17 cellular contexts compared by ENCODE assay signal in the genomic region with DNA sequence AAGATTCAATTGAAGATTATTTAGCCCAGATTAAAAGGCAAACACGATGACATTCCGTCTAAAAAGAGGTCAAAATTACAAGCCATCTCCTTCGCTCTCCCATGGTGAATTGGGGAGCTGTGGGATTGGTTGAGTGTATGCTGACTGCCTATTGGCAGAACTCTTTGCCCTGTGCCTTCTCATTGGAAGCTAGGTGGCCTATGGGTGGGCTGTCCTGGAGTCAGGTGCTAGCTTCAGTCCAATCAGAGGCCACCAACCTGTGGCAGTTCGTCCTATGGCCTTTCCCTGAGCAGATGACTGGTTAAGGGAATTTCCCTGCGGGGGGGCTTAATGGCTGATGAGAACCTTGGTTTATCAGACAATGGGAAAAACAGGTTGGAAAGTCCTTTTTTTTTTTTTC. TPM values are rescaled to one million over a fixed set of nuclear protein-coding genes. Genes with fewer than 3 reads are reported as not detected.
DNase-seq lines count a peak whose midpoint lies in the region; ATAC-seq and TF ChIP-seq lines count a peak whose summit lies in the region.
"Had no signal": no experiment of that assay in that cellular context is flagged by ENCODE, and none has a peak within 500 bp of the region (broad histone marks: within the 10 kb centered on the region; RNA-seq: fewer than 3 reads in every experiment).

No MANE protein-coding gene starts in this region.

- H3K27me3 Mint-ChIP-seq in GM23338 (ENCODE audit: insufficient read depth, low read depth, poor library complexity), result peaks cover under 1% of the 10 kb centered on the region

- H3K4me1 Mint-ChIP-seq in GM23338, result peaks cover 7% of the 10 kb centered on the region; the same call in 2 of the 3 replicates

- no peaks in the 10 kb centered on the region for H3K36me3 Mint-ChIP-seq in GM23338 (ENCODE audit: low read depth)

- 0 out of 2 replicates have a peak overlapping the region, but pooled peaks have one; percentile 32 for H2AFZ ChIP-seq in GM23338

- no peaks in the 10 kb centered on the region for H3K27me3 ChIP-seq in GM23338 (ENCODE audit: insufficient read depth)
- H3K27me3 ChIP-seq in SJCRH30, result no peaks in the 10 kb centered on the region
- H3K27me3 ChIP-seq in heart right ventricle, result no peaks in the 10 kb centered on the region
- H3K27me3 ChIP-seq in left ventricle myocardium inferior (ENCODE audit: low read depth), result no peaks in the 10 kb centered on the region
- H3K27me3 ChIP-seq: gastrocnemius medialis, uterus had no signal

- ATAC-seq in GM23338, result no peak
- no peak for ATAC-seq in GM21381 (IDR thresholded peaks at IDR 0.05; ENCODE audit: unreplicated experiment)
- ATAC-seq in heart right ventricle, result no peak
- ATAC-seq: gastrocnemius medialis; psoas muscle; stimulated activated naive B cell treated with anti-CD40 and anti-IgM and Interleukin-4, amounts not matched to agents 10 μg/mL and 1 μg/mL and 100 μg/mL, for 72 hours had no signal

- 0 out of 2 replicates have a peak, but pooled peaks cover 5% of the 10 kb centered on the region for H3K9me2 ChIP-seq in GM23338 (ENCODE audit: insufficient read depth)

- H3F3A ChIP-seq in GM23338 (replicated peaks; ENCODE audit: low read depth), result no peaks in the 10 kb centered on the region

- 96% methylated on average over 5 of the region's 5 CpGs for WGBS in heart right ventricle, 2 donors

- TF ChIP-seq CTCF in GM23338 (conservative IDR thresholded peaks at IDR 0.05; ENCODE audit: low read depth in 2 of 2), result no peak
- no peak for TF ChIP-seq CTCF in heart right ventricle (IDR thresholded peaks at IDR 0.05)
- no peak for TF ChIP-seq CTCF in left ventricle myocardium inferior (IDR thresholded peaks at IDR 0.05; ENCODE audit: borderline replicate concordance)

- H3K4me2 ChIP-seq in GM23338, result no peak overlapping the region

- no peak overlapping the region for H3K27ac ChIP-seq in GM23338 (ENCODE audit: low read depth)
- no peak overlapping the region for H3K27ac ChIP-seq in SJCRH30
- H3K27ac ChIP-seq in heart right ventricle, result no peak overlapping the region
- H3K27ac ChIP-seq in left ventricle myocardium inferior (replicated peaks), result no peak overlapping the region
- H3K27ac ChIP-seq: gastrocnemius medialis, psoas muscle, uterus had no signal

- DNase-seq in activated CD4-positive, alpha-beta T cell treated with anti-CD3 and anti-CD28 coated beads for 48 hours, result peak; percentile 41
- no peak for DNase-seq in activated CD4-positive, alpha-beta T cell treated with anti-CD3 and anti-CD28 coated beads for 1 hour
- DNase-seq in GM23338 (ENCODE audit: low spot score), result peak; percentile 47
- peak; percentile 26 to 41 for DNase-seq in SJCRH30
- DNase-seq in iPS-NIHi7 (ENCODE audit: extremely low spot score), result peak; percentile 27
- DNase-seq in heart right ventricle, result no peak
- DNase-seq in left ventricle myocardium inferior, result no peak
- DNase-seq: activated B cell treated with CpG ODN at 0.5 μM for 24 hours; effector CD8-positive, alpha-beta T cell; gastrocnemius medialis; Kasumi-1; NCI-H187 treated with DMSO at 0.1 percent for 48 hours; psoas muscle; stimulated activated naive B cell treated with anti-CD40 and anti-IgM and Interleukin-4, amounts not matched to agents 10 μg/mL and 1 μg/mL and 100 μg/mL, for 72 hours; uterus had no signal

- no peak overlapping the region for H3K27ac Mint-ChIP-seq in GM23338
- H3K27ac Mint-ChIP-seq: activated B cell treated with CpG ODN at 0.5 μM for 24 hours; activated T-helper 2 cell treated with anti-CD3 and anti-CD28 coated beads, Interferon-gamma antibody, Interleukin-2, Interleukin-4, amounts not matched to agents 10 μg/mL and 5 μg/mL and 100 μg/mL, durations not matched to agents 14 hours and 24 hours and 36 hours; stimulated activated naive B cell treated with anti-CD40 and anti-IgM and Interleukin-4, amounts not matched to agents 10 μg/mL and 1 μg/mL and 100 μg/mL, for 72 hours had no signal

- peaks cover 9% of the 10 kb centered on the region for H4K20me1 ChIP-seq in GM23338 (replicated peaks; ENCODE audit: insufficient read depth)

- H3K4me3 ChIP-seq in GM23338 (no peak overlapping the region), SJCRH30 (no peak overlapping the region), heart right ventricle (no peak overlapping the region), left ventricle myocardium inferior (no peak overlapping the region)
- H3K4me3 ChIP-seq: gastrocnemius medialis, psoas muscle, uterus had no signal

- peaks cover 5% of the 10 kb centered on the region for H3K4me1 ChIP-seq in GM23338 (ENCODE audit: insufficient read depth)
- H3K4me1 ChIP-seq in SJCRH30, result peaks cover 3% of the 10 kb centered on the region; the same call in 1 of the 2 replicates
- peaks cover 0 to 15% (median 12%) of the 10 kb centered on the region in 9 donors for H3K4me1 ChIP-seq in heart right ventricle
- H3K4me1 ChIP-seq in left ventricle myocardium inferior, result peaks cover 16% of the 10 kb centered on the region
- H3K4me1 ChIP-seq: uterus had no signal

- peaks cover 11% of the 10 kb centered on the region for H3K79me2 ChIP-seq in GM23338 (replicated peaks; ENCODE audit: insufficient read depth)

- H3K4me3 Mint-ChIP-seq in GM23338, result no peak overlapping the region
- H3K4me3 Mint-ChIP-seq: activated B cell treated with CpG ODN at 0.5 μM for 24 hours; stimulated activated naive B cell treated with anti-CD40 and anti-IgM and Interleukin-4, amounts not matched to agents 10 μg/mL and 1 μg/mL and 100 μg/mL, for 72 hours had no signal

- H3K9me3 ChIP-seq in SJCRH30 (replicated peaks), result no peaks in the 10 kb centered on the region
- H3K9me3 ChIP-seq in heart right ventricle, result no peaks in the 10 kb centered on the region
- H3K9me3 ChIP-seq in left ventricle myocardium inferior (replicated peaks), result no peaks in the 10 kb centered on the region
- H3K9me3 ChIP-seq: gastrocnemius medialis, psoas muscle, uterus had no signal

- intact Hi-C loops in heart right ventricle (cut with DNase I), result loop anchor here in 7 of 10 donors (5.0 to 10.0 kb wide), 3 partner anchors 65 to 125 kb away; no protein-coding TSS in a partner anchor
- intact Hi-C loops in left ventricle myocardium inferior (cut with micrococcal nuclease), result no loop called here

- H3K36me3 ChIP-seq in GM23338 (ENCODE audit: insufficient read depth) (no peaks in the 10 kb centered on the region), SJCRH30 (no peaks in the 10 kb centered on the region), heart right ventricle (no peaks in the 10 kb centered on the region), left ventricle myocardium inferior (no peaks in the 10 kb centered on the region)
- H3K36me3 ChIP-seq: gastrocnemius medialis, uterus had no signal

- no peaks in the 10 kb centered on the region; the same call in 2 of the 3 replicates for H3K9me3 Mint-ChIP-seq in GM23338
- H3K9me3 Mint-ChIP-seq: activated B cell treated with CpG ODN at 0.5 μM for 24 hours; activated T-helper 2 cell treated with anti-CD3 and anti-CD28 coated beads, Interferon-gamma antibody, Interleukin-2, Interleukin-4, amounts not matched to agents 10 μg/mL and 5 μg/mL and 100 μg/mL, durations not matched to agents 14 hours and 24 hours and 36 hours had no signal

TF ChIP-seq in GM23338, 12 proteins besides CTCF, POLR2A, EP300 and RAD21:
- TF ChIP-seq, protein P1, sequence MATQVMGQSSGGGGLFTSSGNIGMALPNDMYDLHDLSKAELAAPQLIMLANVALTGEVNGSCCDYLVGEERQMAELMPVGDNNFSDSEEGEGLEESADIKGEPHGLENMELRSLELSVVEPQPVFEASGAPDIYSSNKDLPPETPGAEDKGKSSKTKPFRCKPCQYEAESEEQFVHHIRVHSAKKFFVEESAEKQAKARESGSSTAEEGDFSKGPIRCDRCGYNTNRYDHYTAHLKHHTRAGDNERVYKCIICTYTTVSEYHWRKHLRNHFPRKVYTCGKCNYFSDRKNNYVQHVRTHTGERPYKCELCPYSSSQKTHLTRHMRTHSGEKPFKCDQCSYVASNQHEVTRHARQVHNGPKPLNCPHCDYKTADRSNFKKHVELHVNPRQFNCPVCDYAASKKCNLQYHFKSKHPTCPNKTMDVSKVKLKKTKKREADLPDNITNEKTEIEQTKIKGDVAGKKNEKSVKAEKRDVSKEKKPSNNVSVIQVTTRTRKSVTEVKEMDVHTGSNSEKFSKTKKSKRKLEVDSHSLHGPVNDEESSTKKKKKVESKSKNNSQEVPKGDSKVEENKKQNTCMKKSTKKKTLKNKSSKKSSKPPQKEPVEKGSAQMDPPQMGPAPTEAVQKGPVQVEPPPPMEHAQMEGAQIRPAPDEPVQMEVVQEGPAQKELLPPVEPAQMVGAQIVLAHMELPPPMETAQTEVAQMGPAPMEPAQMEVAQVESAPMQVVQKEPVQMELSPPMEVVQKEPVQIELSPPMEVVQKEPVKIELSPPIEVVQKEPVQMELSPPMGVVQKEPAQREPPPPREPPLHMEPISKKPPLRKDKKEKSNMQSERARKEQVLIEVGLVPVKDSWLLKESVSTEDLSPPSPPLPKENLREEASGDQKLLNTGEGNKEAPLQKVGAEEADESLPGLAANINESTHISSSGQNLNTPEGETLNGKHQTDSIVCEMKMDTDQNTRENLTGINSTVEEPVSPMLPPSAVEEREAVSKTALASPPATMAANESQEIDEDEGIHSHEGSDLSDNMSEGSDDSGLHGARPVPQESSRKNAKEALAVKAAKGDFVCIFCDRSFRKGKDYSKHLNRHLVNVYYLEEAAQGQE (IDR thresholded peaks at IDR 0.05; ENCODE audit: unreplicated experiment), result no peak
- TF ChIP-seq ZNF331 (CRISPR knock-in tag; IDR thresholded peaks at IDR 0.05; ENCODE audit: low read depth), result no peak

RNA-seq across cellular contexts. Expression of gene MTMR3, which starts 3.2 kb away (rescaled TPM):
- 25.8 and 27.4 TPM in 2 replicates for total RNA-seq in GM23338 (2014; rRNA removed; shearing (Covaris generic))
- 4.4 and 5.2 TPM in 2 replicates for polyA plus RNA-seq in GM23338 (2016; fragmentation: Nextera tagmentation; extraction: Ambion mirVana)
- 16.3 and 19.5 TPM in 2 replicates for total RNA-seq in SJCRH30 (2014; rRNA removed; shearing (Covaris generic))
- total RNA-seq in heart right ventricle, result 10 to 100 TPM; 26.1 to 42.9 (median 36.5) TPM
- polyA plus RNA-seq in heart right ventricle, result 10 to 100 TPM in 1 of 2 donors, 1 to 10 TPM in 1; 9.8 to 14.1 TPM
- total RNA-seq in left ventricle myocardium inferior, result 31.3 TPM

RNA-seq across cellular contexts. Expression of gene ASCC2, which starts 41.7 kb away (rescaled TPM):
- total RNA-seq in GM23338 (2014; rRNA removed; shearing (Covaris generic)), result 30.5 and 32.4 TPM in 2 replicates
- polyA plus RNA-seq in GM23338 (2016; fragmentation: Nextera tagmentation; extraction: Ambion mirVana) (31.3 and 34.6 TPM in 2 replicates), heart right ventricle (10 to 100 TPM; 47.4 to 87.0 TPM)
- 19.5 and 22.1 TPM in 2 replicates for total RNA-seq in SJCRH30 (2014; rRNA removed; shearing (Covaris generic))
- total RNA-seq in heart right ventricle (10 to 100 TPM; 26.6 to 42.1 (median 33.1) TPM), left ventricle myocardium inferior (34.7 TPM)

Comparison
In these comparisons a context has a peak if more than half of its experiments do, and no peak if none do; other contexts are left out.
1. DNase-seq: peak in activated CD4-positive, alpha-beta T cell treated with anti-CD3 and anti-CD28 coated beads for 48 hours (single experiment), GM23338 (single experiment), SJCRH30 (2 of 2) and iPS-NIHi7 (single experiment); none in activated CD4-positive, alpha-beta T cell treated with anti-CD3 and anti-CD28 coated beads for 1 hour (single experiment), heart right ventricle (0 of 2) and left ventricle myocardium inferior (single experiment).